In genomic region chr6:158654960-158655485, GRCh38 we compare ENCODE assay signal across 7 cellular contexts. TPM values are rescaled to one million over a fixed set of nuclear protein-coding genes. Genes with fewer than 3 reads are reported as not detected.
DNase-seq lines count a peak whose midpoint lies in the region; TF ChIP-seq lines count a peak whose summit lies in the region.

No MANE protein-coding gene starts in this region.

- peak overlapping the region; percentile 75 for H3K9ac ChIP-seq in skeletal muscle satellite cell (ENCODE audit: low read depth, low read length)

- no peaks in the 10 kb centered on the region for H3K27me3 ChIP-seq in skeletal muscle satellite cell (ENCODE audit: control insufficient read depth, insufficient read depth, low read length)

- H3K36me3 ChIP-seq in skeletal muscle satellite cell (ENCODE audit: insufficient read depth, low read length): no peaks in the 10 kb centered on the region

- peak overlapping the region; percentile 53 for H3K4me2 ChIP-seq in skeletal muscle satellite cell (ENCODE audit: low read length)

- TF ChIP-seq CTCF in foreskin fibroblast (IDR thresholded peaks at IDR 0.05; ENCODE audit: low read depth, low read length): no peak

- no peaks in the 10 kb centered on the region for H3K9me3 ChIP-seq in skeletal muscle satellite cell (replicated peaks; ENCODE audit: low read length)

- DNase-seq in HS-5 (ENCODE audit: low read depth): peak; percentile 83
- peak; percentile 81 for DNase-seq in SKM-1 treated with dmso at 0.1 percent for 144 hours (lab: John Stamatoyannopoulos, UW; ENCODE audit: unreplicated experiment)
- DNase-seq in foreskin fibroblast: peak; percentile 48 to 71
- no peak for DNase-seq in stimulated activated naive CD4-positive, alpha-beta T cell treated with Interleukin-2 at 50 U/mL for 16 hours (lab: John Stamatoyannopoulos, UW)
- DNase-seq in anterior cingulate cortex (lab: John Stamatoyannopoulos, UW): no peak
- DNase-seq in HuH-7 (ENCODE audit: low spot score): no peak

- peaks cover 36% of the 10 kb centered on the region for H3K4me1 ChIP-seq in skeletal muscle satellite cell (ENCODE audit: control insufficient read depth, insufficient read depth, low read length)

- H3K4me3 ChIP-seq in foreskin fibroblast (ENCODE audit: low read depth in 1 of 2, low read length in 2 of 2) (no peak overlapping the region), skeletal muscle satellite cell (ENCODE audit: low read length) (peak overlapping the region; percentile 27)

RNA-seq across cellular contexts. Expression of gene SYTL3, which starts 5.2 kb away (rescaled TPM):
- total RNA-seq in skeletal muscle satellite cell (2012; rRNA removed): 3.0 and 4.2 TPM in 2 replicates

RNA-seq across cellular contexts. Expression of gene DYNLT1, which starts 10.5 kb away (rescaled TPM):
- total RNA-seq in skeletal muscle satellite cell (2012; rRNA removed): 66.9 and 70.3 TPM in 2 replicates

Comparison
In these comparisons a context has a peak if more than half of its experiments do, and no peak if none do; other contexts are left out.
1. DNase-seq: peak in HS-5 (single experiment), SKM-1 treated with dmso at 0.1 percent for 144 hours (single experiment) and foreskin fibroblast (2 of 2); none in stimulated activated naive CD4-positive, alpha-beta T cell treated with Interleukin-2 at 50 U/mL for 16 hours (single experiment), anterior cingulate cortex (0 of 58) and HuH-7 (single experiment).